ENCODE assay signal across 7 cellular contexts in genomic region chr20:51220293-51220706, GRCh38.
A peak's percentile ranks its signal among the peaks of the same experiment; 100 is the strongest.
DNase-seq lines count a peak whose midpoint lies in the region; ATAC-seq, FAIRE-seq and TF ChIP-seq lines count a peak whose summit lies in the region.

No MANE protein-coding gene starts in this region.

- H3K4me3 ChIP-seq in adrenal gland (no peak overlapping the region), kidney (ENCODE audit: low read length in 2 of 2) (no peak overlapping the region)

- TF ChIP-seq CTCF in adrenal gland (IDR thresholded peaks at IDR 0.05) (peak; percentile 10 to 59 (median 46)), kidney (IDR thresholded peaks at IDR 0.05; ENCODE audit: borderline replicate concordance, extremely low read depth, insufficient read depth) (peak; percentile 61)

- H3K9me3 ChIP-seq in adrenal gland (replicated peaks in 1 of 3) = no peaks in the 10 kb centered on the region
- H3K9me3 ChIP-seq in kidney (ENCODE audit: control insufficient read depth in 1 of 2, low read length in 2 of 2) = no peaks in the 10 kb centered on the region

- H3K27ac ChIP-seq in adrenal gland (no peak overlapping the region), kidney (ENCODE audit: low read depth in 2 of 2, low read length in 2 of 2) (no peak overlapping the region)

- DNase-seq in GM19240 (ENCODE audit: insufficient read length, low spot score) (peak; percentile 20), T follicular helper cell (ENCODE audit: low read depth) (peak; percentile 15), adrenal gland (peak in 3 of 7 donors; percentile 7 to 35 (median 16)), kidney (no peak), NCI-H526 treated with DMSO at 0.1 percent for 48 hours (lab: John Stamatoyannopoulos, UW) (no peak)
- DNase-seq in stimulated activated CD4-positive, alpha-beta T cell treated with anti-CD3 and anti-CD28 coated beads, TNF-alpha, amount 100 ng/mL, for 48 hours (ENCODE audit: low read depth in 3 of 3) = peak; percentile 36 to 62 (median 57)

- 24 to 58% (median 25%) methylated on average over 6 to 15 of the region's 15 CpGs for WGBS in adrenal gland, 4 donors

- no peak overlapping the region for H3K9ac ChIP-seq in kidney (ENCODE audit: low read length in 2 of 2)

- no peak for FAIRE-seq in kidney (lab: Jason Lieb, UNC)

- H3K4me1 ChIP-seq in adrenal gland (replicated peaks in 1 of 2) (no peaks in the 10 kb centered on the region), kidney (ENCODE audit: control insufficient read depth in 1 of 2, insufficient read depth in 1 of 2, low read depth in 1 of 2, low read length in 2 of 2) (peaks cover 2 to 7% of the 10 kb centered on the region in 2 donors)

- no peak for ATAC-seq in GM18907 (IDR thresholded peaks at IDR 0.05; ENCODE audit: unreplicated experiment)

- intact Hi-C loops in adrenal gland (cut with DNase I) (no loop called here), kidney (cut with DNase I) (no loop called here)

- H3K27me3 ChIP-seq in adrenal gland = peaks cover 4% of the 10 kb centered on the region

- no peaks in the 10 kb centered on the region for H3K36me3 ChIP-seq in adrenal gland (replicated peaks in 1 of 2)
- no peaks in the 10 kb centered on the region for H3K36me3 ChIP-seq in kidney (ENCODE audit: control insufficient read depth in 1 of 2, insufficient read depth in 2 of 2, low read length in 2 of 2)

- TF ChIP-seq POLR2A in adrenal gland (IDR thresholded peaks at IDR 0.05) = no peak

Comparison
In these comparisons a context has a peak if more than half of its experiments do, and no peak if none do; other contexts are left out.
1. DNase-seq: peak in GM19240 (single experiment), T follicular helper cell (single experiment) and stimulated activated CD4-positive, alpha-beta T cell treated with anti-CD3 and anti-CD28 coated beads, TNF-alpha, amount 100 ng/mL, for 48 hours (3 of 3); none in kidney (single experiment) and NCI-H526 treated with DMSO at 0.1 percent for 48 hours (single experiment).